In genomic region chr3:127598841-127599570, GRCh38 we compare ENCODE assay signal across 8 cellular contexts. TPM values are rescaled to one million over a fixed set of nuclear protein-coding genes. Genes with fewer than 3 reads are reported as not detected.
DNase-seq lines count a peak whose midpoint lies in the region; ATAC-seq and TF ChIP-seq lines count a peak whose summit lies in the region.

No MANE protein-coding gene starts in this region.

- H3K4me1 Mint-ChIP-seq in activated naive CD8-positive, alpha-beta T cell treated with anti-CD3 and anti-CD28 coated beads, Interleukin-2, amount 10 ng/mL, durations not matched to agents 7 days and 5 days = peaks cover 48% of the 10 kb centered on the region

- H3K27me3 Mint-ChIP-seq in activated naive CD8-positive, alpha-beta T cell treated with anti-CD3 and anti-CD28 coated beads, Interleukin-2, amount 10 ng/mL, durations not matched to agents 7 days and 5 days = no peaks in the 10 kb centered on the region

- H3K4me1 ChIP-seq in cardiac muscle cell (ENCODE audit: low read depth) = peaks cover 12% of the 10 kb centered on the region
- peaks cover 0 to 9% (median 3%) of the 10 kb centered on the region in 4 donors for H3K4me1 ChIP-seq in right lobe of liver
- no peaks in the 10 kb centered on the region for H3K4me1 ChIP-seq in uterus

- TF ChIP-seq CTCF in cardiac muscle cell (IDR thresholded peaks at IDR 0.05; ENCODE audit: low read depth, low read length) (no peak), right lobe of liver (IDR thresholded peaks at IDR 0.05) (no peak), uterus (IDR thresholded peaks at IDR 0.05) (no peak)

- TF ChIP-seq POLR2A in right lobe of liver (IDR thresholded peaks at IDR 0.05) (no peak), uterus (IDR thresholded peaks at IDR 0.05) (no peak)

- H3K4me3 Mint-ChIP-seq in activated naive CD8-positive, alpha-beta T cell treated with anti-CD3 and anti-CD28 coated beads, Interleukin-2, amount 10 ng/mL, durations not matched to agents 7 days and 5 days = peak overlapping the region; percentile 92

- no peak for DNase-seq in cardiac muscle cell (ENCODE audit: low read depth in 1 of 2, low spot score in 1 of 2)
- no peak for DNase-seq in left ventricle myocardium superior
- DNase-seq in activated naive CD8-positive, alpha-beta T cell treated with anti-CD3 and anti-CD28 coated beads, Interleukin-2, amount 10 ng/mL, durations not matched to agents 7 days and 5 days = no peak
- DNase-seq in right lobe of liver = no peak
- DNase-seq in uterus = no peak
- no peak for DNase-seq in DMS153 (lab: John Stamatoyannopoulos, UW)
- DNase-seq in NCI-H1436 (lab: John Stamatoyannopoulos, UW) = no peak
- no peak for DNase-seq in DMS114 treated with DMSO at 0.1 percent for 48 hours (lab: John Stamatoyannopoulos, UW; ENCODE audit: unreplicated experiment)

- intact Hi-C loops in left ventricle myocardium superior (cut with micrococcal nuclease) (no loop called here), right lobe of liver (cut with DNase I) (no loop called here), uterus (cut with DNase I; ENCODE audit: low total_unique reads) (loop anchor here (10.0 kb wide), 1 partner anchor 76 kb away; the partner anchor contains the start of gene ABTB1)

- H3K27ac ChIP-seq in cardiac muscle cell = no peak overlapping the region
- H3K27ac ChIP-seq in right lobe of liver = no peak overlapping the region
- H3K27ac ChIP-seq in uterus = peak overlapping the region; percentile 61 to 70

- no peaks in the 10 kb centered on the region for H3K27me3 ChIP-seq in cardiac muscle cell
- no peaks in the 10 kb centered on the region for H3K27me3 ChIP-seq in right lobe of liver
- no peaks in the 10 kb centered on the region for H3K27me3 ChIP-seq in uterus

- WGBS in right lobe of liver (ENCODE audit: insufficient coverage, low coverage, low lambda C conversion rate, missing lambda C conversion rate) = 64% methylated on average over 9 of the region's 14 CpGs

- H3K36me3 ChIP-seq in cardiac muscle cell (no peaks in the 10 kb centered on the region), right lobe of liver (no peaks in the 10 kb centered on the region), uterus (no peaks in the 10 kb centered on the region)

- H3K36me3 Mint-ChIP-seq in activated naive CD8-positive, alpha-beta T cell treated with anti-CD3 and anti-CD28 coated beads, Interleukin-2, amount 10 ng/mL, durations not matched to agents 7 days and 5 days = peaks cover 35% of the 10 kb centered on the region

- H3K9me3 ChIP-seq in cardiac muscle cell (ENCODE audit: low read depth) (no peaks in the 10 kb centered on the region), right lobe of liver (no peaks in the 10 kb centered on the region), uterus (no peaks in the 10 kb centered on the region)

- peak overlapping the region; percentile 42 for H3K4me3 ChIP-seq in cardiac muscle cell
- peak overlapping the region; percentile 46 to 60 (median 54) for H3K4me3 ChIP-seq in right lobe of liver
- peak overlapping the region; percentile 37 to 42 for H3K4me3 ChIP-seq in uterus

- no peak for ATAC-seq in left ventricle myocardium superior
- no peak for ATAC-seq in activated naive CD8-positive, alpha-beta T cell treated with anti-CD3 and anti-CD28 coated beads, Interleukin-2, amount 10 ng/mL, durations not matched to agents 7 days and 5 days (ENCODE audit: low read depth)
- no peak for ATAC-seq in right lobe of liver

- peak overlapping the region; percentile 93 for H3K27ac Mint-ChIP-seq in activated naive CD8-positive, alpha-beta T cell treated with anti-CD3 and anti-CD28 coated beads, Interleukin-2, amount 10 ng/mL, durations not matched to agents 7 days and 5 days

- no peaks in the 10 kb centered on the region for H3K9me3 Mint-ChIP-seq in activated naive CD8-positive, alpha-beta T cell treated with anti-CD3 and anti-CD28 coated beads, Interleukin-2, amount 10 ng/mL, durations not matched to agents 7 days and 5 days

- POLR2A ChIA-PET in activated naive CD8-positive, alpha-beta T cell treated with anti-CD3 and anti-CD28 coated beads, Interleukin-2, amount 10 ng/mL, durations not matched to agents 7 days and 5 days (lab: Charles Lee) = interaction anchor here (0.7 to 3.6 kb wide), 9 partner anchors 9 to 454 kb away, joined by 3 to 24 read pairs (median 7); partner anchors contain the start of genes ABTB1, SEC61A1 and TPRA1

RNA-seq across cellular contexts. Expression of gene MCM2, which starts 0.8 kb away (rescaled TPM):
- 43.5 and 76.4 TPM in 2 replicates for total RNA-seq in cardiac muscle cell
- 33.3 and 41.7 TPM in 2 replicates for polyA plus RNA-seq in cardiac muscle cell
- 8.7 TPM for total RNA-seq in left ventricle myocardium superior
- total RNA-seq in activated naive CD8-positive, alpha-beta T cell treated with anti-CD3 and anti-CD28 coated beads, Interleukin-2, amount 10 ng/mL, durations not matched to agents 7 days and 5 days = 100 to 1,000 TPM; 131 to 140 TPM
- total RNA-seq in right lobe of liver = 10 to 100 TPM in 2 of 6 experiments, 1 to 10 TPM in 4; 1.6 to 25.3 (median 3.2) TPM
- 10 to 100 TPM in 2 of 4 donors, 1 to 10 TPM in 2; 5.9 to 80.3 (median 15.7) TPM for total RNA-seq in uterus

RNA-seq across cellular contexts. Expression of gene TPRA1, which starts 8.5 kb away (rescaled TPM):
- total RNA-seq in cardiac muscle cell = 41.0 and 43.3 TPM in 2 replicates
- polyA plus RNA-seq in cardiac muscle cell = 39.9 and 40.7 TPM in 2 replicates
- 22.8 TPM for total RNA-seq in left ventricle myocardium superior
- 10 to 100 TPM; 33.6 to 33.9 TPM for total RNA-seq in activated naive CD8-positive, alpha-beta T cell treated with anti-CD3 and anti-CD28 coated beads, Interleukin-2, amount 10 ng/mL, durations not matched to agents 7 days and 5 days
- 10 to 100 TPM; 13.9 to 25.9 (median 23.3) TPM for total RNA-seq in right lobe of liver
- 10 to 100 TPM; 22.4 to 72.5 (median 37.7) TPM for total RNA-seq in uterus

RNA-seq across cellular contexts. Expression of gene PODXL2, which starts 30.0 kb away (rescaled TPM):
- total RNA-seq in cardiac muscle cell (18.3 and 24.9 TPM in 2 replicates), left ventricle myocardium superior (1.5 TPM), right lobe of liver (1 to 10 TPM in 1 of 6 experiments, under 1 TPM in 5; 0.19 to 1.6 (median 0.63) TPM), uterus (10 to 100 TPM in 1 of 4 donors, 1 to 10 TPM in 1, not detected in 2; 1.5 to 13.5 TPM)
- 16.0 and 16.3 TPM in 2 replicates for polyA plus RNA-seq in cardiac muscle cell
- 1 to 10 TPM; 2.2 TPM for total RNA-seq in activated naive CD8-positive, alpha-beta T cell treated with anti-CD3 and anti-CD28 coated beads, Interleukin-2, amount 10 ng/mL, durations not matched to agents 7 days and 5 days

Comparison
In these comparisons a context has a peak if more than half of its experiments do, and no peak if none do; other contexts are left out.
1. H3K27ac ChIP-seq: peak in uterus (2 of 2); none in cardiac muscle cell (single experiment) and right lobe of liver (0 of 3).
2. Peak in every context shown above with its lines, with median percentiles within 50 percentile points of each other: H3K4me3 ChIP-seq.